In the genomic region with DNA sequence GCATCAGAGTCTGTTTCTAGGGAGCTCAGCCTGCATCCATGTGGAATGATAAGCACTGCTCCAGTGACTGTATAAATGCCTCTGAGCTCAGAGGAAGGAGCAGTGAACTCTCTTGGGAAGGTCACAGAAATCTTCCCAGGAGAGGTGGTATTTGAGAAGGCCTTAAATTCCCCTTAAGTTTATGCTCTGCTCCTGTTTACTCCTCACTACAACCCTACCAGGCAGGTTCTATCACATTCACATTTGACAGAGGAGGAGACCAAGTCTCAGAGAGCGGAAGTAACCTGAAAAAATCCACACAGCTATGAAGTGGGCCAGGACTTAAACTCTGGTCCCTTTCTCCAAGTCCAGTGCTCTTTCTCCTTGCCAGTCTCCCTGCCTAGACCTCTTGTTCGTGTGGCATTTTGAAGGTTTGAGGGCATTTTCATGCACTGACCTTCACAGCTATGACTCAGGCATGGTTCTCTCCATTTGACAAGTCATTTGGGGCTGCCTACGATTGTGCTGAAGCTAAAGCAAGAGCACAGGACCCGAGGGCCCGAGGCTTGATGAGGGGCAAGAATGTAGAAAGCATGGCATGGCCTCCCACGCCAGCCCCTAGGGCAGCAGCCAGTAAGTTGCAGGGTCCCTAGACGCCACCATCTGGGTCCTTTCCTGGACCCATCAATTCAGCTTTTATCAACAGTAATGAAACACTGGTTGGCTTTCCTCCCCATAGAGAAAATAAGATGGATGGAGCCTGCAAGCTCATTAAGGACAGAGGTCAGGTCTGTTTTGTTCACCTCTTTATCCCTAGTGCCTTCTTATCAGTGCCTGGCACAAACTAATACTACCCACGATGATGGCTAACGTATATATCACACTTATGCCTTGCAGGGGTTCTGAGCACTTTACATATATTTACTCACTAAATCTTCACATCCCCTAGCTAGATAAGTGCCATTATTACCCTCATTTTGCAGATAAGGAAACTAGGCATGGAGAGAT, we compare ENCODE assay signal across 30 cellular contexts. TPM values are rescaled to one million over a fixed set of nuclear protein-coding genes. Genes with fewer than 3 reads are reported as not detected.
DNase-seq lines count a peak whose midpoint lies in the region; ATAC-seq and TF ChIP-seq lines count a peak whose summit lies in the region.
"Had no signal": no experiment of that assay in that cellular context is flagged by ENCODE, and none has a peak within 500 bp of the region (broad histone marks: within the 10 kb centered on the region; RNA-seq: fewer than 3 reads in every experiment).

No MANE protein-coding gene starts in this region.

- H2AFZ ChIP-seq in neuronal stem cell (ENCODE audit: low read length), result no peak overlapping the region

- no CpG with 5 or more reads among the region's 9 CpGs for WGBS in neuronal stem cell (ENCODE audit: extremely low coverage in 2 of 2, insufficient read length in 2 of 2, insufficient replicate concordance in 1 of 2), 2 donors

- H2BK15ac ChIP-seq in neuronal stem cell (ENCODE audit: low read length), result no peak overlapping the region

- H3K27me3 ChIP-seq in neuronal stem cell (ENCODE audit: control insufficient read depth in 3 of 3, insufficient read depth in 3 of 3, low read depth in 1 of 3, low read length in 3 of 3) (peaks cover 0 to 29% (median 5%) of the 10 kb centered on the region in 3 experiments), lower lobe of right lung (ENCODE audit: low read depth) (no peaks in the 10 kb centered on the region)

- no peak overlapping the region for H3K14ac ChIP-seq in neuronal stem cell (ENCODE audit: low read length)

- H3K4ac ChIP-seq in neuronal stem cell (ENCODE audit: low read length), result no peak overlapping the region

- H2BK12ac ChIP-seq in neuronal stem cell (ENCODE audit: low read length), result no peak overlapping the region

- H3K79me1 ChIP-seq in neuronal stem cell (ENCODE audit: low read depth, low read length), result no peaks in the 10 kb centered on the region

- H3K36me3 ChIP-seq in neuronal stem cell (replicated peaks in 1 of 2; ENCODE audit: control insufficient read depth in 2 of 2, insufficient read depth in 2 of 2, low read length in 2 of 2) (no peaks in the 10 kb centered on the region), lower lobe of right lung (no peaks in the 10 kb centered on the region)
- H3K36me3 ChIP-seq: HAP-1 had no signal

- no peak overlapping the region for H3K9ac ChIP-seq in neuronal stem cell (ENCODE audit: low read depth, low read length, poor library complexity)

- no peak overlapping the region for H3K18ac ChIP-seq in neuronal stem cell (ENCODE audit: low read length)

- H3K4me2 ChIP-seq in neuronal stem cell (ENCODE audit: insufficient read depth, low read length, poor library complexity, severe bottlenecking), result no peak overlapping the region

- no peak for ATAC-seq in lower lobe of right lung

- peak overlapping the region; percentile 39 for H3K27ac Mint-ChIP-seq in activated CD4-positive, alpha-beta T cell treated with anti-CD3 and anti-CD28 coated beads, Interleukin-2, amount 10 ng/mL, durations not matched to agents 24 days and 14 days
- H3K27ac Mint-ChIP-seq in activated T-helper 1 cell treated with anti-CD3 and anti-CD28 coated beads, Interleukin-12 subunit alpha, Interleukin-12 subunit beta, Interleukin-2, Interleukin-4 antibody, amounts not matched to agents 30 ng/mL and 10 ng/mL and 1 ng/mL, durations not matched to agents 14 hours and 24 hours and 36 hours, result peak overlapping the region; percentile 48
- H3K27ac Mint-ChIP-seq in type B pancreatic cell, result peak overlapping the region; percentile 88
- H3K27ac Mint-ChIP-seq: CD4-positive, CD25-positive, alpha-beta regulatory T cell; HFFc6 had no signal

- no peak overlapping the region for H4K8ac ChIP-seq in neuronal stem cell (ENCODE audit: low read depth, low read length)

- H3K27ac ChIP-seq in neuronal stem cell (replicated peaks; ENCODE audit: low read length), result no peak overlapping the region
- no peak overlapping the region for H3K27ac ChIP-seq in lower lobe of right lung

- peak overlapping the region; percentile 11 for H2AK5ac ChIP-seq in neuronal stem cell (ENCODE audit: low read depth, low read length)

- peaks cover 12% of the 10 kb centered on the region for H3K9me3 Mint-ChIP-seq in activated CD4-positive, alpha-beta T cell treated with anti-CD3 and anti-CD28 coated beads, Interleukin-2, amount 10 ng/mL, durations not matched to agents 24 days and 14 days
- peaks cover 11% of the 10 kb centered on the region for H3K9me3 Mint-ChIP-seq in activated T-helper 1 cell treated with anti-CD3 and anti-CD28 coated beads, Interleukin-12 subunit alpha, Interleukin-12 subunit beta, Interleukin-2, Interleukin-4 antibody, amounts not matched to agents 30 ng/mL and 10 ng/mL and 1 ng/mL, durations not matched to agents 14 hours and 24 hours and 36 hours
- H3K9me3 Mint-ChIP-seq in type B pancreatic cell, result peaks cover 6% of the 10 kb centered on the region
- H3K9me3 Mint-ChIP-seq: HFFc6 had no signal

- no peak overlapping the region for H4K91ac ChIP-seq in neuronal stem cell (ENCODE audit: low read depth, low read length, poor library complexity)

- peaks cover 3% of the 10 kb centered on the region for H3K27me3 Mint-ChIP-seq in activated CD4-positive, alpha-beta T cell treated with anti-CD3 and anti-CD28 coated beads, Interleukin-2, amount 10 ng/mL, durations not matched to agents 24 days and 14 days
- no peaks in the 10 kb centered on the region for H3K27me3 Mint-ChIP-seq in activated T-helper 1 cell treated with anti-CD3 and anti-CD28 coated beads, Interleukin-12 subunit alpha, Interleukin-12 subunit beta, Interleukin-2, Interleukin-4 antibody, amounts not matched to agents 30 ng/mL and 10 ng/mL and 1 ng/mL, durations not matched to agents 14 hours and 24 hours and 36 hours (ENCODE audit: insufficient read depth)
- peaks cover 27% of the 10 kb centered on the region for H3K27me3 Mint-ChIP-seq in type B pancreatic cell

- H3K4me1 Mint-ChIP-seq in activated CD4-positive, alpha-beta T cell treated with anti-CD3 and anti-CD28 coated beads, Interleukin-2, amount 10 ng/mL, durations not matched to agents 24 days and 14 days, result peaks cover 31% of the 10 kb centered on the region
- peaks cover 52% of the 10 kb centered on the region for H3K4me1 Mint-ChIP-seq in activated T-helper 1 cell treated with anti-CD3 and anti-CD28 coated beads, Interleukin-12 subunit alpha, Interleukin-12 subunit beta, Interleukin-2, Interleukin-4 antibody, amounts not matched to agents 30 ng/mL and 10 ng/mL and 1 ng/mL, durations not matched to agents 14 hours and 24 hours and 36 hours (ENCODE audit: low read depth)
- H3K4me1 Mint-ChIP-seq in type B pancreatic cell (ENCODE audit: unreplicated experiment), result peaks cover 22% of the 10 kb centered on the region

- no peaks in the 10 kb centered on the region for H3K4me1 ChIP-seq in neuronal stem cell (ENCODE audit: control insufficient read depth in 2 of 2, insufficient read depth in 1 of 2, low read depth in 1 of 2, low read length in 2 of 2)
- peaks cover under 1% of the 10 kb centered on the region for H3K4me1 ChIP-seq in lower lobe of right lung
- H3K4me1 ChIP-seq: HAP-1 had no signal

- H3K36me3 Mint-ChIP-seq in activated CD4-positive, alpha-beta T cell treated with anti-CD3 and anti-CD28 coated beads, Interleukin-2, amount 10 ng/mL, durations not matched to agents 24 days and 14 days (ENCODE audit: low read depth), result peaks cover 16% of the 10 kb centered on the region
- H3K36me3 Mint-ChIP-seq in activated T-helper 1 cell treated with anti-CD3 and anti-CD28 coated beads, Interleukin-12 subunit alpha, Interleukin-12 subunit beta, Interleukin-2, Interleukin-4 antibody, amounts not matched to agents 30 ng/mL and 10 ng/mL and 1 ng/mL, durations not matched to agents 14 hours and 24 hours and 36 hours (ENCODE audit: low read depth), result peaks cover 17% of the 10 kb centered on the region
- H3K36me3 Mint-ChIP-seq in type B pancreatic cell, result peaks cover 3% of the 10 kb centered on the region
- H3K36me3 Mint-ChIP-seq: CD4-positive, CD25-positive, alpha-beta regulatory T cell had no signal

- H2BK120ac ChIP-seq in neuronal stem cell (ENCODE audit: low read depth, low read length), result no peak overlapping the region

- H3K4me3 ChIP-seq in neuronal stem cell (ENCODE audit: low read length in 2 of 2), result no peak overlapping the region
- no peak overlapping the region for H3K4me3 ChIP-seq in lower lobe of right lung
- H3K4me3 ChIP-seq: HAP-1 had no signal

- H3K23ac ChIP-seq in neuronal stem cell (ENCODE audit: low read depth, low read length, poor library complexity), result no peak overlapping the region

- intact Hi-C loops in activated CD4-positive, alpha-beta T cell treated with anti-CD3 and anti-CD28 coated beads, Interleukin-2, amount 10 ng/mL, durations not matched to agents 24 days and 14 days (cut with micrococcal nuclease), result no loop called here
- intact Hi-C loops in activated T-helper 1 cell treated with anti-CD3 and anti-CD28 coated beads, Interleukin-12 subunit alpha, Interleukin-12 subunit beta, Interleukin-2, Interleukin-4 antibody, amounts not matched to agents 30 ng/mL and 10 ng/mL and 1 ng/mL, durations not matched to agents 14 hours and 24 hours and 36 hours (cut with micrococcal nuclease), result loop anchor here (10.0 kb wide), 1 partner anchor 416 kb away; no protein-coding TSS in a partner anchor
- intact Hi-C loops in lower lobe of right lung (cut with DNase I), result no loop called here

- DNase-seq in activated CD4-positive, alpha-beta T cell treated with anti-CD3 and anti-CD28 coated beads, Interleukin-2, amount 10 ng/mL, durations not matched to agents 24 days and 14 days, result no peak
- DNase-seq in activated CD4-positive, alpha-beta T cell treated with anti-CD3 and anti-CD28 coated beads for 1 hour, result no peak
- no peak for DNase-seq in activated T-helper 1 cell treated with anti-CD3 and anti-CD28 coated beads, Interleukin-12 subunit alpha, Interleukin-12 subunit beta, Interleukin-2, Interleukin-4 antibody, amounts not matched to agents 30 ng/mL and 10 ng/mL and 1 ng/mL, durations not matched to agents 14 hours and 24 hours and 36 hours (ENCODE audit: low spot score)
- no peak for DNase-seq in neuronal stem cell (ENCODE audit: low spot score)
- DNase-seq in type B pancreatic cell (ENCODE audit: extremely low spot score, unreplicated experiment), result no peak
- DNase-seq in lower lobe of right lung, result no peak
- no peak for DNase-seq in mesenteric fat pad (ENCODE audit: low spot score)
- DNase-seq: CD4-positive, CD25-positive, alpha-beta regulatory T cell; DMS53; GOT3; HFFc6; KBM-7; MV-4-11; NCI-H1105; NCI-H146; NCI-H1930; NCI-H2107; NCI-H446 treated with DMSO at 0.1 percent for 48 hours; NCI-H526; NCI-H82; NK-92 treated with Interleukin-12 subunit alpha and Interleukin-12 subunit beta, amount 100 ng/mL, for 24 hours; RPMI8226; SHP77 had no signal

- H2BK5ac ChIP-seq in neuronal stem cell (ENCODE audit: low read length), result no peak overlapping the region

- H3K4me3 Mint-ChIP-seq in activated CD4-positive, alpha-beta T cell treated with anti-CD3 and anti-CD28 coated beads, Interleukin-2, amount 10 ng/mL, durations not matched to agents 24 days and 14 days, result no peak overlapping the region
- no peak overlapping the region for H3K4me3 Mint-ChIP-seq in activated T-helper 1 cell treated with anti-CD3 and anti-CD28 coated beads, Interleukin-12 subunit alpha, Interleukin-12 subunit beta, Interleukin-2, Interleukin-4 antibody, amounts not matched to agents 30 ng/mL and 10 ng/mL and 1 ng/mL, durations not matched to agents 14 hours and 24 hours and 36 hours
- H3K4me3 Mint-ChIP-seq in type B pancreatic cell, result peak overlapping the region; percentile 15
- H3K4me3 Mint-ChIP-seq: CD4-positive, CD25-positive, alpha-beta regulatory T cell; HFFc6 had no signal

- H3K9me3 ChIP-seq in neuronal stem cell (replicated peaks in 1 of 2; ENCODE audit: control insufficient read depth in 2 of 2, insufficient read depth in 1 of 2, low read depth in 1 of 2, low read length in 2 of 2) (peaks cover 0 to 4% of the 10 kb centered on the region in 2 donors), lower lobe of right lung (no peaks in the 10 kb centered on the region)
- H3K9me3 ChIP-seq: HAP-1 had no signal

- TF ChIP-seq CTCF in type B pancreatic cell (conservative IDR thresholded peaks at IDR 0.05), result no peak
- no peak for TF ChIP-seq CTCF in lower lobe of right lung (IDR thresholded peaks at IDR 0.05)

RNA-seq across cellular contexts. Expression of a gene that starts 5.4 kb away (rescaled TPM):
- total RNA-seq in activated CD4-positive, alpha-beta T cell treated with anti-CD3 and anti-CD28 coated beads, Interleukin-2, amount 10 ng/mL, durations not matched to agents 24 days and 14 days, result 1.2 and 1.3 TPM in 2 replicates
- 2.5 and 2.9 TPM in 2 replicates for total RNA-seq in activated T-helper 1 cell treated with anti-CD3 and anti-CD28 coated beads, Interleukin-12 subunit alpha, Interleukin-12 subunit beta, Interleukin-2, Interleukin-4 antibody, amounts not matched to agents 30 ng/mL and 10 ng/mL and 1 ng/mL, durations not matched to agents 14 hours and 24 hours and 36 hours
- 0.50 TPM for polyA plus RNA-seq in neuronal stem cell (2013, experiment 1 of 2)
- polyA plus RNA-seq in neuronal stem cell (2013, experiment 2 of 2), result 0.55 TPM
- total RNA-seq in type B pancreatic cell (ENCODE audit: low replicate concordance) (1.6 and 5.0 TPM in 2 replicates), lower lobe of right lung (7.8 TPM), mesenteric fat pad (0.29 TPM)
- total RNA-seq: A172, HFFc6, LHCN-M2, MCF 10A had no signal
- polyA plus RNA-seq: BJ had no signal

RNA-seq across cellular contexts. Expression of a gene that starts 5.8 kb away (rescaled TPM):
- 0.28 and 0.40 TPM in 2 replicates for total RNA-seq in activated CD4-positive, alpha-beta T cell treated with anti-CD3 and anti-CD28 coated beads, Interleukin-2, amount 10 ng/mL, durations not matched to agents 24 days and 14 days
- total RNA-seq in activated T-helper 1 cell treated with anti-CD3 and anti-CD28 coated beads, Interleukin-12 subunit alpha, Interleukin-12 subunit beta, Interleukin-2, Interleukin-4 antibody, amounts not matched to agents 30 ng/mL and 10 ng/mL and 1 ng/mL, durations not matched to agents 14 hours and 24 hours and 36 hours, result 0.44 and 0.65 TPM in 2 replicates
- not detected for polyA plus RNA-seq in neuronal stem cell (2013, experiment 1 of 2)
- not detected for polyA plus RNA-seq in neuronal stem cell (2013, experiment 2 of 2)
- total RNA-seq in type B pancreatic cell (ENCODE audit: low replicate concordance), result not detected in 2 replicates
- not detected for total RNA-seq in lower lobe of right lung
- 0.74 TPM for total RNA-seq in mesenteric fat pad
- total RNA-seq: A172; CD4-positive, CD25-positive, alpha-beta regulatory T cell; Daoy; HFFc6; LHCN-M2; MCF 10A; SK-MEL-5 had no signal
- polyA plus RNA-seq: BJ; CD4-positive, CD25-positive, alpha-beta regulatory T cell had no signal

RNA-seq across cellular contexts. Expression of a gene that starts 41.4 kb away (rescaled TPM):
- not detected in 2 replicates for total RNA-seq in activated CD4-positive, alpha-beta T cell treated with anti-CD3 and anti-CD28 coated beads, Interleukin-2, amount 10 ng/mL, durations not matched to agents 24 days and 14 days
- not detected in 2 replicates for total RNA-seq in activated T-helper 1 cell treated with anti-CD3 and anti-CD28 coated beads, Interleukin-12 subunit alpha, Interleukin-12 subunit beta, Interleukin-2, Interleukin-4 antibody, amounts not matched to agents 30 ng/mL and 10 ng/mL and 1 ng/mL, durations not matched to agents 14 hours and 24 hours and 36 hours
- not detected for polyA plus RNA-seq in neuronal stem cell (2013, experiment 1 of 2)
- polyA plus RNA-seq in neuronal stem cell (2013, experiment 2 of 2), result not detected
- total RNA-seq in type B pancreatic cell (ENCODE audit: low replicate concordance), result not detected in 2 replicates
- total RNA-seq in lower lobe of right lung, result not detected
- not detected for total RNA-seq in mesenteric fat pad
- total RNA-seq: A172; CD4-positive, CD25-positive, alpha-beta regulatory T cell; Daoy; HFFc6; LHCN-M2; MCF 10A; SK-MEL-5 had no signal
- polyA plus RNA-seq: BJ; CD4-positive, CD25-positive, alpha-beta regulatory T cell had no signal
